Comparison of ENCODE assay signal across 1 cellular context in the genomic region with DNA sequence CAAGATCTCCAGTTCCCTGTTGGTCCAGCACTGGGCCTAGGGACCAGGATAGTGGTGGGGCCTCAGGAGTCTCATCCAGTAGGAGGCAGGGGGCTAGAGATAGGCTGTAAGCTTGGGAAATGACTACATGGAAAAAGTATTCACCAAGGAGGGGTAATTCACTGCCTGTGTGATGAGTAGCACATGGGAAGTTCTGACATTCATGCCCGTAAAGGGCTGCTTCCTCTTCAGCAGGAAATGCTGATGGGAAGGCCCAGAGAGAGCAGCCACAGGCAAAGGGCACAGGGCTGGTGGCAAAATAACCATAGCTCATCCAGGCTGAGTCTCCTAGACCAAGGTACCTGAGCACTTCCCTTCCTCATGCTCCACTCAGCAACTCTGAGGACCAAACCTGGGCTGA.
TF ChIP-seq lines count a peak whose summit lies in the region.

No MANE protein-coding gene starts in this region.

TF ChIP-seq in endothelial cell of umbilical vein, 7 proteins besides CTCF, POLR2A, EP300 and RAD21:
- TF ChIP-seq FOS (IDR thresholded peaks at IDR 0.05; ENCODE audit: borderline replicate concordance, insufficient read depth, low read length): peak; percentile 35
- no peak for TF ChIP-seq POLR2AphosphoS5 (IDR thresholded peaks at IDR 0.05; ENCODE audit: insufficient read depth, low read depth, low read length)
